In genomic region chr3:70716832-70717231, GRCh38 we compare ENCODE assay signal across 1 cellular context.
TF ChIP-seq lines count a peak whose summit lies in the region.

No MANE protein-coding gene starts in this region.

TF ChIP-seq in GM12878, 131 proteins besides CTCF, POLR2A, EP300 and RAD21 (continued from another document):
- no peak for TF ChIP-seq RELB (IDR thresholded peaks at IDR 0.05; ENCODE audit: low read depth)
TF ChIP-seq in GM12878: peak in this region for 0.
